ENCODE assay signal across 10 cellular contexts in the genomic region with DNA sequence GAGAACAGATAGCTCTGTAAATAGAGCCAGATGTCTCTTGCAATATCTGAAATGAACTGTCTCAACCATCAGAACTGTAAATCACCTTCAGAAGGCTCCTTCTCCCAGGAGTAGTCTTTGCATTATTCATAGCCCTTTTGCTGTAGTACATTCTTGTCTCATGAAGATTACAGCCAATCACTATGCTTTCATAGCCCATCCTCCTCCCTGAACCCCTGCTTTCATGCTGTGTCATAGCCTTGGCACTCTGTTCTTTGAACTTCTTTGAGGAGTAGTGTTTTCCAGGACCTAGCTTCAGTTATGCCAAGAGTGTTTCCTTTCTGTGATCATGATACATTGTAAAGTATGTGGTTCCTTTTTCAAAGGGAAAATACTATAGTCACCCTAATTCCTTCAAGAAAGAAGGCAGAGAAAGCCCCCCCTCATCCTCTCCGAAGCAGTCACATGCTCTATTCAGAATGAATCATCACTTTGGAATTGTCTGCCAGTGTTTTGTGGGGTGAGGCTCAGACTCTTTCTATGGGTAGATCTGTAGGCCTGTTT.
DNase-seq lines count a peak whose midpoint lies in the region; ATAC-seq, FAIRE-seq and TF ChIP-seq lines count a peak whose summit lies in the region.
"Had no signal": no experiment of that assay in that cellular context is flagged by ENCODE, and none has a peak within 500 bp of the region (broad histone marks: within the 10 kb centered on the region; RNA-seq: fewer than 3 reads in every experiment).

No MANE protein-coding gene starts in this region.

- no peak for FAIRE-seq in GM12892 (lab: Jason Lieb, UNC)

- POLR2A ChIA-PET in AG04449 (lab: Yijun Ruan, JAX), result interaction anchor here (1.0 kb wide), 1 partner anchor 107 kb away, joined by 3 read pairs; no protein-coding TSS in a partner anchor

- H3K27me3 ChIP-seq in HUES6 (ENCODE audit: control insufficient read depth, insufficient read depth, low read length), result no peaks in the 10 kb centered on the region
- H3K27me3 ChIP-seq in body of pancreas, result no peaks in the 10 kb centered on the region

- peak overlapping the region; percentile 29 for H3K9ac ChIP-seq in HUES6 (ENCODE audit: low read length)

- H3K27ac ChIP-seq in HUES6 (ENCODE audit: low read depth, low read length), result peak overlapping the region; percentile 6
- H3K27ac ChIP-seq in caudate nucleus (ENCODE audit: low read depth, low read length), result peak overlapping the region; percentile 36
- peak overlapping the region; percentile 98 for H3K27ac ChIP-seq in mesodermal cell (ENCODE audit: low read depth, low read length, severe bottlenecking)
- no peak overlapping the region for H3K27ac ChIP-seq in body of pancreas

- no peak overlapping the region for H3K4me3 ChIP-seq in AG04449 (ENCODE audit: low read depth, low read length)
- H3K4me3 ChIP-seq in HUES6 (ENCODE audit: low read depth, low read length), result no peak overlapping the region
- no peak overlapping the region for H3K4me3 ChIP-seq in mesodermal cell (ENCODE audit: extremely low read depth, insufficient read depth, low read length, poor library complexity, severe bottlenecking)
- no peak overlapping the region for H3K4me3 ChIP-seq in body of pancreas

- no peak for ATAC-seq in body of pancreas
- ATAC-seq: activated CD8-positive, alpha-beta T cell treated with anti-CD3 and anti-CD28 coated beads for 36 hours had no signal

- no peak for TF ChIP-seq CTCF in AG04449 (IDR thresholded peaks at IDR 0.05; ENCODE audit: insufficient read depth, low read length, missing control alignments)
- TF ChIP-seq CTCF in body of pancreas (IDR thresholded peaks at IDR 0.05), result no peak

- CTCF ChIA-PET in AG04449 (lab: Yijun Ruan, JAX), result interaction anchor here (1.3 kb wide), 1 partner anchor 13 kb away, joined by 4 read pairs; no protein-coding TSS in a partner anchor

- no CpG with 5 or more reads among the region's 1 CpG for WGBS in mesodermal cell (ENCODE audit: insufficient coverage in 2 of 2), 2 experiments
- WGBS in body of pancreas, 2 donors, result 8 to 9% methylated on average over 1 of the region's 1 CpG

- no peak for TF ChIP-seq POLR2A in body of pancreas (IDR thresholded peaks at IDR 0.05)
- TF ChIP-seq POLR2A in GM12892 (IDR thresholded peaks at IDR 0.05; ENCODE audit: low read depth, low read length), result no peak

- DNase-seq in AG04449 (ENCODE audit: low read depth, low spot score) (peak; percentile 94), caudate nucleus (lab: John Stamatoyannopoulos, UW) (peak in 2 of 61 donors; percentile 18 to 29), body of pancreas (no peak), NCI-H748 treated with DMSO at 0.1 percent for 48 hours (lab: John Stamatoyannopoulos, UW) (no peak), KG1 (lab: John Stamatoyannopoulos, UW) (no peak), GM12892 (ENCODE audit: insufficient read length) (no peak)
- DNase-seq: activated CD8-positive, alpha-beta T cell treated with anti-CD3 and anti-CD28 coated beads for 36 hours; NCI-H2029 treated with DMSO at 0.1 percent for 48 hours had no signal

- no peaks in the 10 kb centered on the region for H3K36me3 ChIP-seq in HUES6 (ENCODE audit: control insufficient read depth, insufficient read depth, low read length)
- no peaks in the 10 kb centered on the region for H3K36me3 ChIP-seq in mesodermal cell (ENCODE audit: control insufficient read depth, insufficient read depth, low read length)
- H3K36me3 ChIP-seq in body of pancreas (replicated peaks in 1 of 2; ENCODE audit: insufficient read depth in 1 of 2, low read depth in 2 of 2), result no peaks in the 10 kb centered on the region

- H3K9me3 ChIP-seq in HUES6 (ENCODE audit: control insufficient read depth, insufficient read depth, low read depth, low read length) (no peaks in the 10 kb centered on the region), mesodermal cell (ENCODE audit: control insufficient read depth, low read length) (no peaks in the 10 kb centered on the region), body of pancreas (no peaks in the 10 kb centered on the region)

- H3K4me1 ChIP-seq in HUES6 (ENCODE audit: control insufficient read depth, insufficient read depth, low read length) (peaks cover 18% of the 10 kb centered on the region), mesodermal cell (ENCODE audit: control insufficient read depth, insufficient read depth, low read length, poor library complexity, severe bottlenecking) (peaks cover 24% of the 10 kb centered on the region), body of pancreas (no peaks in the 10 kb centered on the region)

- intact Hi-C loops in body of pancreas (cut with DNase I), result no loop called here

Comparison
In these comparisons a context has a peak if more than half of its experiments do, and no peak if none do; other contexts are left out.
1. H3K27ac ChIP-seq: peak in HUES6 (single experiment), caudate nucleus (single experiment) and mesodermal cell (single experiment); none in body of pancreas (0 of 4).